24 cellular contexts compared by ENCODE assay signal in genomic region chr1:77661696-77662095, GRCh38.
"Had no signal": no experiment of that assay in that cellular context is flagged by ENCODE, and none has a peak within 500 bp of the region (broad histone marks: within the 10 kb centered on the region; RNA-seq: fewer than 3 reads in every experiment).

No MANE protein-coding gene starts in this region.

- H3K4me3 Mint-ChIP-seq: activated CD4-positive, alpha-beta memory T cell treated with anti-CD3 and anti-CD28 coated beads for 36 hours; activated CD4-positive, alpha-beta T cell treated with anti-CD3 and anti-CD28 coated beads, Interleukin-2, amount 10 ng/mL, durations not matched to agents 7 days and 5 days; activated naive CD8-positive, alpha-beta T cell treated with anti-CD3 and anti-CD28 coated beads, Interleukin-2, amount 50 U/mL, for 24 hours; brain; central memory CD8-positive, alpha-beta T cell had no signal

- H3K9me3 Mint-ChIP-seq: activated CD4-positive, alpha-beta memory T cell treated with anti-CD3 and anti-CD28 coated beads for 36 hours; activated naive CD8-positive, alpha-beta T cell treated with anti-CD3 and anti-CD28 coated beads, Interleukin-2, amount 50 U/mL, for 24 hours; central memory CD8-positive, alpha-beta T cell had no signal

- DNase-seq: activated CD4-positive, alpha-beta memory T cell treated with anti-CD3 and anti-CD28 coated beads for 36 hours; activated CD4-positive, alpha-beta T cell treated with anti-CD3 and anti-CD28 coated beads, Interleukin-2, amount 10 ng/mL, durations not matched to agents 7 days and 5 days; activated CD4-positive, CD25-positive, alpha-beta regulatory T cell; activated CD8-positive, alpha-beta memory T cell treated with anti-CD3 and anti-CD28 coated beads for 24 hours; activated naive CD4-positive, alpha-beta T cell treated with anti-CD3 and anti-CD28 coated beads, Interleukin-2, amount 50 U/mL, for 16 hours; activated naive CD8-positive, alpha-beta T cell treated with anti-CD3 and anti-CD28 coated beads, Interleukin-2, amount 50 U/mL, for 24 hours; amygdala; Kasumi-1; KBM-7; NCI-H1105 treated with DMSO at 0.1 percent for 48 hours; NCI-H1436 treated with DMSO at 0.1 percent for 48 hours; NCI-H187; NCI-H2081; NCI-H510A treated with DMSO at 0.1 percent for 48 hours; NCI-H69; NK-92 treated with Interleukin-12 subunit alpha and Interleukin-12 subunit beta, amount 100 ng/mL, for 24 hours; OCI-M1; SHP77 treated with DMSO at 0.1 percent for 48 hours; T-helper 1 cell had no signal

- ATAC-seq: activated naive CD8-positive, alpha-beta T cell treated with anti-CD3 and anti-CD28 coated beads, Interleukin-2, amount 50 U/mL, for 24 hours had no signal

- H3K27ac Mint-ChIP-seq: activated CD4-positive, alpha-beta memory T cell treated with anti-CD3 and anti-CD28 coated beads for 36 hours; activated CD4-positive, alpha-beta T cell treated with anti-CD3 and anti-CD28 coated beads, Interleukin-2, amount 10 ng/mL, durations not matched to agents 7 days and 5 days; activated naive CD8-positive, alpha-beta T cell treated with anti-CD3 and anti-CD28 coated beads, Interleukin-2, amount 50 U/mL, for 24 hours; brain had no signal

- H3K27me3 Mint-ChIP-seq: activated CD4-positive, alpha-beta memory T cell treated with anti-CD3 and anti-CD28 coated beads for 36 hours; activated CD4-positive, alpha-beta T cell treated with anti-CD3 and anti-CD28 coated beads, Interleukin-2, amount 10 ng/mL, durations not matched to agents 7 days and 5 days; activated naive CD8-positive, alpha-beta T cell treated with anti-CD3 and anti-CD28 coated beads, Interleukin-2, amount 50 U/mL, for 24 hours; brain; central memory CD8-positive, alpha-beta T cell had no signal

- H3K27ac ChIP-seq: VCaP had no signal

- FAIRE-seq: astrocyte, RCC 7860 had no signal

- H3K36me3 Mint-ChIP-seq: activated CD4-positive, alpha-beta memory T cell treated with anti-CD3 and anti-CD28 coated beads for 36 hours had no signal
